25 cellular contexts compared by ENCODE assay signal in the genomic region with DNA sequence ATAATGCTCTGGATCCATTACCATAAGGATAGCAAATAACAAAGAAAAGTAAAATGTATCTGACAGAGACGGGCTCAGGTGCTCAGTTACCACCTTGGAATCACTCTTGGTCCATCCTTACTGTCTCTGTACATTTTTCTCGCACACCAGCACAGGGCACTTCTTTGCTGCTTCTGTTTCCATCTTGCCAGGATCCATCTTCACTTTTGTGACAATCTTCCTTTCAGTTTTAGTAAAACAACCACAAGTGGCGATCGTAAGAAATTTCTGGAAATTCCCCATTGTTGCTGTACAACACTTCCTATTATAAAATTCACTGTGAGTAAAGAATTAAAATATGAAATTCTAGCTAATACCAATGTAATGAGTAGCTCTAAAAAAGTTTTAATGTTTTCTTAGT.
DNase-seq lines count a peak whose midpoint lies in the region; ATAC-seq and FAIRE-seq lines count a peak whose summit lies in the region.
"Had no signal": no experiment of that assay in that cellular context is flagged by ENCODE, and none has a peak within 500 bp of the region (broad histone marks: within the 10 kb centered on the region; RNA-seq: fewer than 3 reads in every experiment).

No MANE protein-coding gene starts in this region.

- H3K4me1 Mint-ChIP-seq in activated CD4-positive, alpha-beta memory T cell treated with anti-CD3 and anti-CD28 coated beads, Interleukin-2, amount 10 ng/mL, durations not matched to agents 7 days and 5 days = no peaks in the 10 kb centered on the region
- H3K4me1 Mint-ChIP-seq: activated CD4-positive, alpha-beta T cell treated with anti-CD3 and anti-CD28 coated beads, Interleukin-2, amount 10 ng/mL, durations not matched to agents 24 days and 14 days; activated naive CD8-positive, alpha-beta T cell treated with anti-CD3 and anti-CD28 coated beads for 36 hours; memory B cell had no signal

- H3K9me3 Mint-ChIP-seq in activated CD4-positive, alpha-beta memory T cell treated with anti-CD3 and anti-CD28 coated beads, Interleukin-2, amount 10 ng/mL, durations not matched to agents 7 days and 5 days = peaks cover 2% of the 10 kb centered on the region
- H3K9me3 Mint-ChIP-seq: activated CD4-positive, alpha-beta T cell treated with anti-CD3 and anti-CD28 coated beads, Interleukin-2, amount 10 ng/mL, durations not matched to agents 24 days and 14 days; activated naive CD8-positive, alpha-beta T cell treated with anti-CD3 and anti-CD28 coated beads for 36 hours; activated T-helper 2 cell treated with anti-CD3 and anti-CD28 coated beads, Interferon-gamma antibody, Interleukin-2, Interleukin-4, amounts not matched to agents 10 μg/mL and 5 μg/mL and 100 μg/mL, durations not matched to agents 14 hours and 24 hours and 36 hours; memory B cell had no signal

- no peaks in the 10 kb centered on the region for H3K36me3 Mint-ChIP-seq in activated CD4-positive, alpha-beta memory T cell treated with anti-CD3 and anti-CD28 coated beads, Interleukin-2, amount 10 ng/mL, durations not matched to agents 7 days and 5 days (ENCODE audit: low read depth)
- H3K36me3 Mint-ChIP-seq: activated naive CD8-positive, alpha-beta T cell treated with anti-CD3 and anti-CD28 coated beads for 36 hours; memory B cell had no signal

- no peak overlapping the region for H3K27ac Mint-ChIP-seq in activated CD4-positive, alpha-beta memory T cell treated with anti-CD3 and anti-CD28 coated beads, Interleukin-2, amount 10 ng/mL, durations not matched to agents 7 days and 5 days
- H3K27ac Mint-ChIP-seq: activated CD4-positive, alpha-beta T cell treated with anti-CD3 and anti-CD28 coated beads, Interleukin-2, amount 10 ng/mL, durations not matched to agents 24 days and 14 days; activated naive CD8-positive, alpha-beta T cell treated with anti-CD3 and anti-CD28 coated beads for 36 hours; activated T-helper 2 cell treated with anti-CD3 and anti-CD28 coated beads, Interferon-gamma antibody, Interleukin-2, Interleukin-4, amounts not matched to agents 10 μg/mL and 5 μg/mL and 100 μg/mL, durations not matched to agents 14 hours and 24 hours and 36 hours; memory B cell had no signal

- ATAC-seq in GM19351 (IDR thresholded peaks at IDR 0.05; ENCODE audit: unreplicated experiment) = peak; percentile 47
- ATAC-seq in HG02610 (IDR thresholded peaks at IDR 0.05; ENCODE audit: unreplicated experiment) = peak; percentile 78
- ATAC-seq in HG03432 (IDR thresholded peaks at IDR 0.05; ENCODE audit: unreplicated experiment) = peak; percentile 62
- no peak for ATAC-seq in GM21367 (IDR thresholded peaks at IDR 0.05; ENCODE audit: unreplicated experiment)

- POLR2A ChIA-PET in activated CD4-positive, alpha-beta memory T cell treated with anti-CD3 and anti-CD28 coated beads, Interleukin-2, amount 10 ng/mL, durations not matched to agents 7 days and 5 days (lab: Charles Lee) = no interaction called here

- no peaks in the 10 kb centered on the region for H3K27me3 Mint-ChIP-seq in activated CD4-positive, alpha-beta memory T cell treated with anti-CD3 and anti-CD28 coated beads, Interleukin-2, amount 10 ng/mL, durations not matched to agents 7 days and 5 days
- H3K27me3 Mint-ChIP-seq: activated CD4-positive, alpha-beta T cell treated with anti-CD3 and anti-CD28 coated beads, Interleukin-2, amount 10 ng/mL, durations not matched to agents 24 days and 14 days; activated naive CD8-positive, alpha-beta T cell treated with anti-CD3 and anti-CD28 coated beads for 36 hours; memory B cell had no signal

- H3K4me3 Mint-ChIP-seq in activated CD4-positive, alpha-beta memory T cell treated with anti-CD3 and anti-CD28 coated beads, Interleukin-2, amount 10 ng/mL, durations not matched to agents 7 days and 5 days = no peak overlapping the region
- H3K4me3 Mint-ChIP-seq: activated CD4-positive, alpha-beta T cell treated with anti-CD3 and anti-CD28 coated beads, Interleukin-2, amount 10 ng/mL, durations not matched to agents 24 days and 14 days; activated naive CD8-positive, alpha-beta T cell treated with anti-CD3 and anti-CD28 coated beads for 36 hours; memory B cell had no signal

- no peak for DNase-seq in GM18507 (ENCODE audit: extremely low spot score, insufficient read length, low read depth)
- no peak for DNase-seq in KG1 (lab: John Stamatoyannopoulos, UW)
- DNase-seq in activated CD4-positive, alpha-beta memory T cell treated with anti-CD3 and anti-CD28 coated beads, Interleukin-2, amount 10 ng/mL, durations not matched to agents 7 days and 5 days = no peak
- DNase-seq in NCI-H524 (lab: John Stamatoyannopoulos, UW) = no peak
- DNase-seq: ACHN; activated CD4-positive, alpha-beta T cell treated with anti-CD3 and anti-CD28 coated beads, Interleukin-2, amount 10 ng/mL, durations not matched to agents 24 days and 14 days; activated CD8-positive, alpha-beta memory T cell treated with anti-CD3 and anti-CD28 coated beads, Interleukin-2, amount 50 U/mL, for 4 hours; activated naive CD8-positive, alpha-beta T cell treated with anti-CD3 and anti-CD28 coated beads for 36 hours; Caco-2; central memory CD4-positive, alpha-beta T cell; DND-41; IMR-90; NCI-H1417; NCI-H2107; stimulated activated CD4-positive, alpha-beta T cell treated with anti-CD3 and anti-CD28 coated beads, Interleukin-2, amount 100 ng/mL, for 48 hours; stimulated activated naive CD4-positive, alpha-beta T cell treated with Interleukin-2 at 50 U/mL for 16 hours; T-helper 2 cell had no signal

- CTCF ChIA-PET in activated CD4-positive, alpha-beta memory T cell treated with anti-CD3 and anti-CD28 coated beads, Interleukin-2, amount 10 ng/mL, durations not matched to agents 7 days and 5 days (lab: Charles Lee) = no interaction called here

- FAIRE-seq in GM18507 (lab: Jason Lieb, UNC) = peak; percentile 36
- FAIRE-seq: astrocyte, H1 had no signal
